ENCODE assay signal across 25 cellular contexts in the genomic region with DNA sequence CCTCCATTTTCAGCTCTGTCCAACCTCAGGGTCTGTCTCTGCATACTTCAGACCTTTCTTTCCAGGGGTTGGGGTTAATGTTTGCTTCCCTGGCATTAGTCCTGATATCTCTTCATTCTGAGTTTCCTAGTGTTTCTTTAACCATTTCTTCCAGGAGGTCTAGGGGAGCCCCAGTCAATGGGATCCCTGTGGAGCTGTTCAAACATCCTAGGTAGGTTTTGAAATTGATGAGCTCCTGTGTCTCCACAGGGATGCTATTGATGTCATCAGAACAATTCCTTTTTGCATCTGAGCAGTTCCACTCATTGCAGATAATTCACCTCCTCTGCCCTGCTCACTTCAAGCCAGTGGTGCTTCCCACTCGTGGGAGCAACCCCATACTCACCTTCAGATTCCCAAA. TPM values are rescaled to one million over a fixed set of nuclear protein-coding genes. Genes with fewer than 3 reads are reported as not detected.
A peak's percentile ranks its signal among the peaks of the same experiment; 100 is the strongest.
DNase-seq lines count a peak whose midpoint lies in the region; ATAC-seq and TF ChIP-seq lines count a peak whose summit lies in the region.
"Had no signal": no experiment of that assay in that cellular context is flagged by ENCODE, and none has a peak within 500 bp of the region (broad histone marks: within the 10 kb centered on the region; RNA-seq: fewer than 3 reads in every experiment).

No MANE protein-coding gene starts in this region.

- no peak overlapping the region for H3K9ac ChIP-seq in HUES48 (ENCODE audit: low read depth, low read length)
- H3K9ac ChIP-seq: BLaER1, GM23248, KMS-11, SK-N-SH had no signal

- peaks cover 24% of the 10 kb centered on the region for H3K9me2 ChIP-seq in GM23338 (ENCODE audit: insufficient read depth)
- H3K9me2 ChIP-seq: SK-N-SH had no signal

- H3K36me3 ChIP-seq in GM23338 (ENCODE audit: insufficient read depth) (no peaks in the 10 kb centered on the region), HUES48 (ENCODE audit: control insufficient read depth, insufficient read depth, low read length) (no peaks in the 10 kb centered on the region), upper lobe of right lung (no peaks in the 10 kb centered on the region)

- no peaks in the 10 kb centered on the region for H3K36me3 Mint-ChIP-seq in GM23338 (ENCODE audit: low read depth)
- H3K36me3 Mint-ChIP-seq: CD8-positive, alpha-beta T cell had no signal

- intact Hi-C loops in upper lobe of right lung (cut with DNase I): no loop called here

- TF ChIP-seq CTCF in GM23338 (conservative IDR thresholded peaks at IDR 0.05; ENCODE audit: low read depth in 2 of 2): no peak
- no peak for TF ChIP-seq CTCF in upper lobe of right lung (IDR thresholded peaks at IDR 0.05)

- H3K9me3 ChIP-seq in HUES48 (ENCODE audit: control insufficient read depth, insufficient read depth, low read length) (no peaks in the 10 kb centered on the region), upper lobe of right lung (no peaks in the 10 kb centered on the region)
- H3K9me3 ChIP-seq: SK-N-SH had no signal

- H3K4me3 Mint-ChIP-seq in GM23338: no peak overlapping the region
- H3K4me3 Mint-ChIP-seq: CD8-positive, alpha-beta T cell had no signal

- no peaks in the 10 kb centered on the region for H3K9me3 Mint-ChIP-seq in GM23338
- H3K9me3 Mint-ChIP-seq: CD8-positive, alpha-beta T cell had no signal

- no peak overlapping the region for H3K27ac ChIP-seq in GM23338 (ENCODE audit: low read depth)
- H3K27ac ChIP-seq in HUES48 (ENCODE audit: low read depth, low read length): peak overlapping the region; percentile 40
- peak overlapping the region; percentile 59 for H3K27ac ChIP-seq in upper lobe of right lung
- H3K27ac ChIP-seq: BLaER1, GM23248, HL-60, KMS-11, RWPE1 had no signal

- no peak overlapping the region for H2AFZ ChIP-seq in GM23338
- H2AFZ ChIP-seq: GM23248 had no signal

- no peaks in the 10 kb centered on the region for H3K27me3 ChIP-seq in GM23338 (ENCODE audit: insufficient read depth)
- no peaks in the 10 kb centered on the region for H3K27me3 ChIP-seq in HUES48 (ENCODE audit: control insufficient read depth, insufficient read depth, low read length)
- no peaks in the 10 kb centered on the region for H3K27me3 ChIP-seq in upper lobe of right lung
- H3K27me3 ChIP-seq: BLaER1 had no signal

- 0 out of 2 replicates have a peak overlapping the region, but pooled peaks have one; percentile 60 for H3K4me2 ChIP-seq in GM23338
- H3K4me2 ChIP-seq: BLaER1, KMS-11, SK-N-SH had no signal

- H3K4me1 Mint-ChIP-seq in GM23338: peaks cover 11% of the 10 kb centered on the region

- DNase-seq in GM23338 (ENCODE audit: low spot score) (no peak), iPS DF 19.7 (ENCODE audit: low read depth, low spot score) (peak; percentile 12), upper lobe of right lung (no peak), LoVo (ENCODE audit: low spot score) (no peak)
- no peak for DNase-seq in stimulated activated CD4-positive, alpha-beta T cell treated with anti-CD3 and anti-CD28 coated beads, Interleukin-4, amount 100 ng/mL, for 4 hours
- DNase-seq: ACHN; Calu3; CD8-positive, alpha-beta T cell; DMS153; GM23248; NCI-H1694; NCI-H2081; NCI-H446 treated with DMSO at 0.1 percent for 48 hours; NCI-H526 treated with DMSO at 0.1 percent for 48 hours; NK-92 treated with Interleukin-12 subunit alpha and Interleukin-12 subunit beta, amount 100 ng/mL, for 24 hours; SIG-M5 had no signal

- H3K79me2 ChIP-seq in GM23338 (replicated peaks; ENCODE audit: insufficient read depth): no peaks in the 10 kb centered on the region

- peak; percentile 90 for ATAC-seq in GM23338
- ATAC-seq in upper lobe of right lung: no peak
- ATAC-seq in GM18517 (IDR thresholded peaks at IDR 0.05; ENCODE audit: unreplicated experiment): no peak
- ATAC-seq: CD8-positive, alpha-beta T cell; HCT116 had no signal

- H3K4me1 ChIP-seq in GM23338 (ENCODE audit: insufficient read depth) (peaks cover 10% of the 10 kb centered on the region), HUES48 (ENCODE audit: control insufficient read depth, insufficient read depth, low read length) (peaks cover 14% of the 10 kb centered on the region), upper lobe of right lung (peaks cover 13% of the 10 kb centered on the region)
- H3K4me1 ChIP-seq: BLaER1 had no signal

- no peaks in the 10 kb centered on the region for H3K27me3 Mint-ChIP-seq in GM23338 (ENCODE audit: insufficient read depth, low read depth, poor library complexity)

- no peak overlapping the region for H3K4me3 ChIP-seq in GM23338
- H3K4me3 ChIP-seq in HUES48 (ENCODE audit: low read depth, low read length): no peak overlapping the region
- H3K4me3 ChIP-seq in upper lobe of right lung: no peak overlapping the region
- H3K4me3 ChIP-seq: BLaER1, GM23248 had no signal

- no peaks in the 10 kb centered on the region for H4K20me1 ChIP-seq in GM23338 (replicated peaks; ENCODE audit: insufficient read depth)
- H4K20me1 ChIP-seq: BLaER1 had no signal

- H3K27ac Mint-ChIP-seq in GM23338: no peak overlapping the region
- H3K27ac Mint-ChIP-seq: CD8-positive, alpha-beta T cell had no signal

- no peaks in the 10 kb centered on the region for H3F3A ChIP-seq in GM23338 (replicated peaks; ENCODE audit: low read depth)

TF ChIP-seq in GM23338, 12 proteins besides CTCF, POLR2A, EP300 and RAD21:
- peak; percentile 69; the same call in 1 of the 2 replicates for TF ChIP-seq ZNF462 (CRISPR knock-in tag; IDR thresholded peaks at IDR 0.05)
- TF ChIP-seq, protein P1, sequence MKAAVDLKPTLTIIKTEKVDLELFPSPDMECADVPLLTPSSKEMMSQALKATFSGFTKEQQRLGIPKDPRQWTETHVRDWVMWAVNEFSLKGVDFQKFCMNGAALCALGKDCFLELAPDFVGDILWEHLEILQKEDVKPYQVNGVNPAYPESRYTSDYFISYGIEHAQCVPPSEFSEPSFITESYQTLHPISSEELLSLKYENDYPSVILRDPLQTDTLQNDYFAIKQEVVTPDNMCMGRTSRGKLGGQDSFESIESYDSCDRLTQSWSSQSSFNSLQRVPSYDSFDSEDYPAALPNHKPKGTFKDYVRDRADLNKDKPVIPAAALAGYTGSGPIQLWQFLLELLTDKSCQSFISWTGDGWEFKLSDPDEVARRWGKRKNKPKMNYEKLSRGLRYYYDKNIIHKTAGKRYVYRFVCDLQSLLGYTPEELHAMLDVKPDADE (IDR thresholded peaks at IDR 0.05): no peak
TF ChIP-seq in GM23338: peak in this region for 1.

RNA-seq across cellular contexts. Expression of gene LIMCH1, which starts 33.8 kb away (rescaled TPM):
- 1.5 and 4.4 TPM in 2 replicates for total RNA-seq in GM23338 (2014; rRNA removed; shearing (Covaris generic))
- polyA plus RNA-seq in GM23338 (2016; fragmentation: Nextera tagmentation; extraction: Ambion mirVana): 1.5 and 1.7 TPM in 2 replicates
- 369 TPM for total RNA-seq in upper lobe of right lung
- total RNA-seq: CD8-positive, alpha-beta T cell; G401 had no signal

Comparison
In these comparisons a context has a peak if more than half of its experiments do, and no peak if none do; other contexts are left out.
1. RNA of gene LIMCH1, which starts 33.8 kb away (total RNA-seq): 369 TPM in upper lobe of right lung (single experiment); 1.5 to 4.4 TPM in GM23338; every median in the first group is over 10 times any median in the second.